ENCODE assay signal across 8 cellular contexts in genomic region chr20:43751167-43752050, GRCh38. TPM values are rescaled to one million over a fixed set of nuclear protein-coding genes. Genes with fewer than 3 reads are reported as not detected.
A peak's percentile ranks its signal among the peaks of the same experiment; 100 is the strongest.
DNase-seq lines count a peak whose midpoint lies in the region; ATAC-seq and TF ChIP-seq lines count a peak whose summit lies in the region.

No MANE protein-coding gene starts in this region.

- intact Hi-C loops in activated B cell treated with CpG ODN at 0.5 μM for 24 hours (cut with micrococcal nuclease), result loop anchor here (1.0 to 5.0 kb wide), 6 partner anchors 15 to 456 kb away; no protein-coding TSS in a partner anchor
- intact Hi-C loops in cardiac septum (cut with DNase I), result no loop called here

- peaks cover 38% of the 10 kb centered on the region for H3K4me1 ChIP-seq in CD4-positive, CD25-positive, alpha-beta regulatory T cell (ENCODE audit: control insufficient read depth, insufficient read depth, low read length, poor library complexity, severe bottlenecking)
- peaks cover 7% of the 10 kb centered on the region for H3K4me1 ChIP-seq in BE2C

- TF ChIP-seq CTCF in activated B cell treated with CpG ODN at 0.5 μM for 24 hours (IDR thresholded peaks at IDR 0.05) (no peak), fibroblast of villous mesenchyme (IDR thresholded peaks at IDR 0.05; ENCODE audit: insufficient read depth, low read depth, low read length) (no peak), BE2C (IDR thresholded peaks at IDR 0.05; ENCODE audit: low read depth, low read length) (no peak)

- no peaks in the 10 kb centered on the region for H3K27me3 Mint-ChIP-seq in CD4-positive, CD25-positive, alpha-beta regulatory T cell
- H3K27me3 Mint-ChIP-seq in activated B cell treated with CpG ODN at 0.5 μM for 24 hours, result no peaks in the 10 kb centered on the region

- no peaks in the 10 kb centered on the region for H3K36me3 ChIP-seq in CD4-positive, CD25-positive, alpha-beta regulatory T cell (ENCODE audit: control insufficient read depth, insufficient read depth, low read length)
- no peaks in the 10 kb centered on the region for H3K36me3 ChIP-seq in BE2C

- peak overlapping the region; percentile 3 to 56 (median 28) for H3K4me3 Mint-ChIP-seq in CD4-positive, CD25-positive, alpha-beta regulatory T cell
- H3K4me3 Mint-ChIP-seq in activated B cell treated with CpG ODN at 0.5 μM for 24 hours, result peak overlapping the region; percentile 47

- H3K27ac Mint-ChIP-seq in CD4-positive, CD25-positive, alpha-beta regulatory T cell, result peak overlapping the region; percentile 36 to 96 (median 87)
- H3K27ac Mint-ChIP-seq in activated B cell treated with CpG ODN at 0.5 μM for 24 hours, result peak overlapping the region; percentile 91

- CTCF ChIA-PET in activated B cell treated with CpG ODN at 0.5 μM for 24 hours (lab: Charles Lee), result interaction anchor here (0.7 to 5.5 kb wide), 14 partner anchors 12 to 559 kb away, joined by 3 to 91 read pairs (median 4); partner anchors contain the start of gene FITM2

- peak in 2 of 3 donors; percentile 52 to 94 for DNase-seq in CD4-positive, CD25-positive, alpha-beta regulatory T cell
- DNase-seq in activated B cell treated with CpG ODN at 0.5 μM for 24 hours (peak; percentile 36), fibroblast of villous mesenchyme (ENCODE audit: low read depth) (peak; percentile 52), BE2C (no peak), DMS153 (lab: John Stamatoyannopoulos, UW) (no peak), cardiac septum (ENCODE audit: low spot score) (no peak)

- POLR2A ChIA-PET in activated B cell treated with CpG ODN at 0.5 μM for 24 hours (lab: Charles Lee), result interaction anchor here (0.6 to 3.6 kb wide), 28 partner anchors 10 to 1134 kb away, joined by 3 to 33 read pairs (median 3); partner anchors contain the start of genes FITM2, OSER1, SRSF6 and YWHAB

- peak overlapping the region; percentile 49 for H3K4me3 ChIP-seq in CD4-positive, CD25-positive, alpha-beta regulatory T cell (ENCODE audit: low read depth, low read length)
- H3K4me3 ChIP-seq in fibroblast of villous mesenchyme (ENCODE audit: low read depth, low read length), result no peak overlapping the region
- H3K4me3 ChIP-seq in BE2C (ENCODE audit: low read depth, low read length), result no peak overlapping the region

- no peaks in the 10 kb centered on the region for H3K27me3 ChIP-seq in CD4-positive, CD25-positive, alpha-beta regulatory T cell (ENCODE audit: control insufficient read depth, insufficient read depth, low read length)
- H3K27me3 ChIP-seq in BE2C, result no peaks in the 10 kb centered on the region; the same call in 1 of the 2 replicates

- H3K4me1 Mint-ChIP-seq in CD4-positive, CD25-positive, alpha-beta regulatory T cell, result peaks cover 9 to 57% (median 32%) of the 10 kb centered on the region in 4 donors
- H3K4me1 Mint-ChIP-seq in activated B cell treated with CpG ODN at 0.5 μM for 24 hours, result peaks cover 36% of the 10 kb centered on the region

- H3K9me3 Mint-ChIP-seq in CD4-positive, CD25-positive, alpha-beta regulatory T cell, result peaks cover 0 to 2% (median 0%) of the 10 kb centered on the region in 7 donors
- H3K9me3 Mint-ChIP-seq in activated B cell treated with CpG ODN at 0.5 μM for 24 hours, result no peaks in the 10 kb centered on the region

- no peaks in the 10 kb centered on the region for H3K36me3 Mint-ChIP-seq in CD4-positive, CD25-positive, alpha-beta regulatory T cell
- H3K36me3 Mint-ChIP-seq in activated B cell treated with CpG ODN at 0.5 μM for 24 hours (ENCODE audit: low read depth), result no peaks in the 10 kb centered on the region

- peak; percentile 85 to 88 for ATAC-seq in CD4-positive, CD25-positive, alpha-beta regulatory T cell (ENCODE audit: low read depth in 2 of 2)
- ATAC-seq in GM19372 (IDR thresholded peaks at IDR 0.05; ENCODE audit: low read depth, unreplicated experiment), result peak; percentile 73
- peak; percentile 80 for ATAC-seq in HG03432 (IDR thresholded peaks at IDR 0.05; ENCODE audit: unreplicated experiment)
- ATAC-seq in activated B cell treated with CpG ODN at 0.5 μM for 24 hours (ENCODE audit: low read depth), result peak; percentile 80

- H3K9me3 ChIP-seq in CD4-positive, CD25-positive, alpha-beta regulatory T cell (ENCODE audit: control insufficient read depth in 2 of 2, low read length in 2 of 2), result no peaks in the 10 kb centered on the region
- no peaks in the 10 kb centered on the region; the same call in 1 of the 2 replicates for H3K9me3 ChIP-seq in BE2C

- peak overlapping the region; percentile 64 for H3K27ac ChIP-seq in CD4-positive, CD25-positive, alpha-beta regulatory T cell (ENCODE audit: insufficient read depth, low read length, poor library complexity, severe bottlenecking)

RNA-seq across cellular contexts. Expression of gene GTSF1L, which starts 24.6 kb away (rescaled TPM):
- total RNA-seq in CD4-positive, CD25-positive, alpha-beta regulatory T cell, result 1.1 TPM
- polyA plus RNA-seq in CD4-positive, CD25-positive, alpha-beta regulatory T cell, result 1 to 10 TPM in 3 of 4 donors, under 1 TPM in 1; 0.98 to 3.0 (median 1.7) TPM
- total RNA-seq in activated B cell treated with CpG ODN at 0.5 μM for 24 hours (0.34 and 1.3 TPM in 2 replicates), fibroblast of villous mesenchyme (not detected in 2 replicates), cardiac septum (not detected)
- polyA plus RNA-seq in BE2C (2012; ENCODE audit: insufficient read depth, insufficient read length, low read depth), result not detected

Comparison
In these comparisons a context has a peak if more than half of its experiments do, and no peak if none do; other contexts are left out.
1. DNase-seq: peak in CD4-positive, CD25-positive, alpha-beta regulatory T cell (2 of 3), activated B cell treated with CpG ODN at 0.5 μM for 24 hours (single experiment) and fibroblast of villous mesenchyme (single experiment); none in BE2C (single experiment), DMS153 (single experiment) and cardiac septum (single experiment).
2. Peak in every context shown above with its lines, with median percentiles within 50 percentile points of each other: ATAC-seq.